In the genomic region with DNA sequence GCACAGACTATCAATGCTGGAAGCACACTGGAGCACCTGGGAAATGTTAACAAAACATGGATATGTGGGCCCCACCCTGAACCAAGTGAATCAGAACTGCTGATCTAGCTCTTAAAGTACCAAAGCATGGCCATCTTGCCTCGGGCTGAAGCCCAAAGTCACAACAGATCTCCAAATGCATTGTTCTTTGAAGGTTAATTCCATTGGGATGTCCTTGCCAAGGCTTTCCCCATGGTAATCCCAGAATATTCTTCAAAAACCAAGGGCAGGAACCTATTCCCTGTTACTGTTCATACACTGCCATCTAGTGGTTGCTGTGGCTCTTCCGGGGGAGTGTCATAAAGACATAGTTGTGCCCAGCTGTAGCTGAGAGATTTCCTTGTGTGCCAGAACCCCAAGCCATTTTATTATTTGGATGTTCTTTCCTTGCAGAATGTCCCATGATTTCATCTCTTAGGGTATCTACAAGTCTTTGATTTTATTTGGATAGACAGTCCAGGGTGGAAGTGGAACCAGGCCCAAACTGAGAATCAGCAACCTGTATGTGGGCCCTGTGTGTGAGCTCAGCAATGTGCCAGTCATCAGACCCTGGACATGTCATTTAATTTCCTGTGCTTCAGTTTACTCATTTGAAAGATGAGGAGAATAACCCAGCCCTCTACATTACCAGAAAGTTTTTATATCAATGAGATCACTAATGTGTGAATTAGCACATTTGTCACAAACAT, we compare ENCODE assay signal across 8 cellular contexts.
DNase-seq lines count a peak whose midpoint lies in the region; ATAC-seq and TF ChIP-seq lines count a peak whose summit lies in the region.

No MANE protein-coding gene starts in this region.

- peak overlapping the region; percentile 52 to 78 (median 62) for H3K27ac ChIP-seq in esophagus squamous epithelium
- H3K27ac ChIP-seq in CD8-positive, alpha-beta T cell (ENCODE audit: low read depth, low read length) = no peak overlapping the region

- WGBS in esophagus squamous epithelium, 2 donors = 0% methylated on average over 2 of the region's 2 CpGs

- ATAC-seq in stimulated activated naive CD8-positive, alpha-beta T cell treated with anti-CD3 and anti-CD28 coated beads, Interleukin-15, amount 100 ng/mL, for 72 hours = peak; percentile 60
- ATAC-seq in stimulated activated naive CD8-positive, alpha-beta T cell treated with anti-CD3 and anti-CD28 coated beads, Interleukin-15, Interleukin-2, amounts not matched to agents 100 U/mL and 50 U/mL, for 24 hours = no peak
- ATAC-seq in HG02588 (IDR thresholded peaks at IDR 0.05; ENCODE audit: unreplicated experiment) (peak; percentile 57), naive B cell (ENCODE audit: low read depth in 2 of 2) (peak; percentile 35 to 56)
- no peak for ATAC-seq in CD8-positive, alpha-beta T cell

- no peaks in the 10 kb centered on the region for H3K36me3 Mint-ChIP-seq in naive B cell
- no peaks in the 10 kb centered on the region for H3K36me3 Mint-ChIP-seq in CD8-positive, alpha-beta T cell

- peaks cover 6 to 80% (median 14%) of the 10 kb centered on the region in 3 donors for H3K4me1 ChIP-seq in esophagus squamous epithelium
- H3K4me1 ChIP-seq in CD8-positive, alpha-beta T cell (ENCODE audit: insufficient read depth, low read length) = no peaks in the 10 kb centered on the region

- H3K4me1 Mint-ChIP-seq in stimulated activated naive CD8-positive, alpha-beta T cell treated with anti-CD3 and anti-CD28 coated beads, Interleukin-15, amount 100 ng/mL, for 72 hours = no peaks in the 10 kb centered on the region
- H3K4me1 Mint-ChIP-seq in naive B cell = no peaks in the 10 kb centered on the region
- H3K4me1 Mint-ChIP-seq in CD8-positive, alpha-beta T cell (ENCODE audit: low read depth) = no peaks in the 10 kb centered on the region

- CTCF ChIA-PET in CD8-positive, alpha-beta T cell (lab: Charles Lee) = no interaction called here

- H3K9me3 ChIP-seq in esophagus squamous epithelium = no peaks in the 10 kb centered on the region
- H3K9me3 ChIP-seq in CD8-positive, alpha-beta T cell (ENCODE audit: low read length) = no peaks in the 10 kb centered on the region

- no peaks in the 10 kb centered on the region for H3K9me3 Mint-ChIP-seq in stimulated activated naive CD8-positive, alpha-beta T cell treated with anti-CD3 and anti-CD28 coated beads, Interleukin-15, amount 100 ng/mL, for 72 hours
- H3K9me3 Mint-ChIP-seq in naive B cell = no peaks in the 10 kb centered on the region
- no peaks in the 10 kb centered on the region for H3K9me3 Mint-ChIP-seq in CD8-positive, alpha-beta T cell

- peak; percentile 3 to 9 for DNase-seq in stimulated activated naive CD8-positive, alpha-beta T cell treated with anti-CD3 and anti-CD28 coated beads, Interleukin-15, amount 100 ng/mL, for 72 hours
- DNase-seq in stimulated activated naive CD8-positive, alpha-beta T cell treated with anti-CD3 and anti-CD28 coated beads, Interleukin-15, Interleukin-2, amounts not matched to agents 100 U/mL and 50 U/mL, for 24 hours = no peak
- peak; percentile 85 for DNase-seq in NCI-H1092 treated with DMSO at 0.1 percent for 48 hours (lab: John Stamatoyannopoulos, UW)
- peak; percentile 63 for DNase-seq in SK-N-DZ (ENCODE audit: low spot score)
- DNase-seq in esophagus squamous epithelium (lab: John Stamatoyannopoulos, UW) = no peak
- DNase-seq in naive B cell = peak; percentile 39
- no peak for DNase-seq in CD8-positive, alpha-beta T cell

- TF ChIP-seq CTCF in esophagus squamous epithelium (IDR thresholded peaks at IDR 0.05) = peak; percentile 61 to 96 (median 89)
- TF ChIP-seq CTCF in CD8-positive, alpha-beta T cell (IDR thresholded peaks at IDR 0.05) = no peak

- H3K4me3 Mint-ChIP-seq in stimulated activated naive CD8-positive, alpha-beta T cell treated with anti-CD3 and anti-CD28 coated beads, Interleukin-15, amount 100 ng/mL, for 72 hours = no peak overlapping the region
- H3K4me3 Mint-ChIP-seq in naive B cell = no peak overlapping the region
- no peak overlapping the region for H3K4me3 Mint-ChIP-seq in CD8-positive, alpha-beta T cell

- H3K27ac Mint-ChIP-seq in stimulated activated naive CD8-positive, alpha-beta T cell treated with anti-CD3 and anti-CD28 coated beads, Interleukin-15, amount 100 ng/mL, for 72 hours = no peak overlapping the region
- peak overlapping the region in 1 of 6 donors; percentile 15 for H3K27ac Mint-ChIP-seq in naive B cell
- no peak overlapping the region for H3K27ac Mint-ChIP-seq in CD8-positive, alpha-beta T cell

- H3K4me3 ChIP-seq in esophagus squamous epithelium = no peak overlapping the region
- H3K4me3 ChIP-seq in CD8-positive, alpha-beta T cell (ENCODE audit: low read depth, low read length) = no peak overlapping the region

- POLR2A ChIA-PET in CD8-positive, alpha-beta T cell (lab: Charles Lee) = no interaction called here

- H3K27me3 Mint-ChIP-seq in stimulated activated naive CD8-positive, alpha-beta T cell treated with anti-CD3 and anti-CD28 coated beads, Interleukin-15, amount 100 ng/mL, for 72 hours = peaks cover 8% of the 10 kb centered on the region
- H3K27me3 Mint-ChIP-seq in naive B cell = peaks cover 6 to 13% (median 9%) of the 10 kb centered on the region in 3 donors
- no peaks in the 10 kb centered on the region for H3K27me3 Mint-ChIP-seq in CD8-positive, alpha-beta T cell (ENCODE audit: low read depth)

- intact Hi-C loops in esophagus squamous epithelium (cut with DNase I) = loop anchor here (5.0 to 10.0 kb wide), 2 partner anchors 281 to 1099 kb away; no protein-coding TSS in a partner anchor
- intact Hi-C loops in CD8-positive, alpha-beta T cell (cut with DNase I, micrococcal nuclease) = no loop called here

- no peak for TF ChIP-seq POLR2A in esophagus squamous epithelium (IDR thresholded peaks at IDR 0.05)

- no peaks in the 10 kb centered on the region for H3K36me3 ChIP-seq in esophagus squamous epithelium
- no peaks in the 10 kb centered on the region for H3K36me3 ChIP-seq in CD8-positive, alpha-beta T cell (ENCODE audit: insufficient read depth, low read length)

- H3K27me3 ChIP-seq in esophagus squamous epithelium = no peaks in the 10 kb centered on the region
- no peaks in the 10 kb centered on the region for H3K27me3 ChIP-seq in CD8-positive, alpha-beta T cell (ENCODE audit: insufficient read depth, low read length)

Comparison
In these comparisons a context has a peak if more than half of its experiments do, and no peak if none do; other contexts are left out.
1. ATAC-seq: peak in stimulated activated naive CD8-positive, alpha-beta T cell treated with anti-CD3 and anti-CD28 coated beads, Interleukin-15, amount 100 ng/mL, for 72 hours (single experiment), HG02588 (single experiment) and naive B cell (2 of 2); none in stimulated activated naive CD8-positive, alpha-beta T cell treated with anti-CD3 and anti-CD28 coated beads, Interleukin-15, Interleukin-2, amounts not matched to agents 100 U/mL and 50 U/mL, for 24 hours (single experiment) and CD8-positive, alpha-beta T cell (single experiment).
2. DNase-seq: peak in stimulated activated naive CD8-positive, alpha-beta T cell treated with anti-CD3 and anti-CD28 coated beads, Interleukin-15, amount 100 ng/mL, for 72 hours (2 of 2), NCI-H1092 treated with DMSO at 0.1 percent for 48 hours (single experiment), SK-N-DZ (single experiment) and naive B cell (single experiment); none in stimulated activated naive CD8-positive, alpha-beta T cell treated with anti-CD3 and anti-CD28 coated beads, Interleukin-15, Interleukin-2, amounts not matched to agents 100 U/mL and 50 U/mL, for 24 hours (single experiment), esophagus squamous epithelium (single experiment) and CD8-positive, alpha-beta T cell (0 of 7).